ENCODE assay signal across 9 cellular contexts in genomic region chr5:135437796-135438560, GRCh38. TPM values are rescaled to one million over a fixed set of nuclear protein-coding genes. Genes with fewer than 3 reads are reported as not detected.
A peak's percentile ranks its signal among the peaks of the same experiment; 100 is the strongest.
DNase-seq lines count a peak whose midpoint lies in the region; ATAC-seq, FAIRE-seq and TF ChIP-seq lines count a peak whose summit lies in the region.
"Had no signal": no experiment of that assay in that cellular context is flagged by ENCODE, and none has a peak within 500 bp of the region (broad histone marks: within the 10 kb centered on the region; RNA-seq: fewer than 3 reads in every experiment).

No MANE protein-coding gene starts in this region.

- H3K27me3 ChIP-seq in sigmoid colon, result no peaks in the 10 kb centered on the region

- intact Hi-C loops in sigmoid colon (cut with DNase I) (no loop called here), kidney (cut with DNase I) (no loop called here)

- TF ChIP-seq POLR2A in sigmoid colon (IDR thresholded peaks at IDR 0.05), result no peak

- H3K4me1 ChIP-seq in sigmoid colon, result peaks cover 0 to 34% (median 28%) of the 10 kb centered on the region in 4 donors
- no peaks in the 10 kb centered on the region for H3K4me1 ChIP-seq in kidney (ENCODE audit: control insufficient read depth in 1 of 2, insufficient read depth in 1 of 2, low read depth in 1 of 2, low read length in 2 of 2)

- H3K9me3 ChIP-seq in sigmoid colon (no peaks in the 10 kb centered on the region), kidney (ENCODE audit: control insufficient read depth in 1 of 2, low read length in 2 of 2) (no peaks in the 10 kb centered on the region)

- in situ Hi-C loops in GM13977 (cut with MboI; ENCODE audit: low pct_unique_long_range_greater_than_20kb, low sequenced_read_pairs, unreplicated experiment), result no loop called here

- ATAC-seq in HG02973 (IDR thresholded peaks at IDR 0.05; ENCODE audit: unreplicated experiment), result no peak

- TF ChIP-seq CTCF in sigmoid colon (IDR thresholded peaks at IDR 0.05) (no peak), GM13977 (IDR thresholded peaks at IDR 0.05; ENCODE audit: extremely low read depth, insufficient read depth, missing control alignments) (no peak), kidney (IDR thresholded peaks at IDR 0.05; ENCODE audit: borderline replicate concordance, extremely low read depth, insufficient read depth) (no peak)

- WGBS in sigmoid colon, 2 donors, result 48 to 68% methylated on average over 13 of the region's 13 CpGs

- H3K36me3 ChIP-seq in sigmoid colon (no peaks in the 10 kb centered on the region), kidney (ENCODE audit: control insufficient read depth in 1 of 2, insufficient read depth in 2 of 2, low read length in 2 of 2) (no peaks in the 10 kb centered on the region)

- H3K4me3 ChIP-seq in sigmoid colon (no peak overlapping the region), kidney (ENCODE audit: low read length in 2 of 2) (no peak overlapping the region)

- H3K27ac ChIP-seq in sigmoid colon (peak overlapping the region in 3 of 4 donors; percentile 32 to 65 (median 58)), kidney (ENCODE audit: low read depth in 2 of 2, low read length in 2 of 2) (no peak overlapping the region)

- no peak for FAIRE-seq in kidney (lab: Jason Lieb, UNC)

- TF ChIP-seq EP300 in sigmoid colon (IDR thresholded peaks at IDR 0.05), result no peak

- H3K9ac ChIP-seq in kidney (ENCODE audit: low read length in 2 of 2), result no peak overlapping the region

- peak; percentile 89 for DNase-seq in GM04503 (ENCODE audit: low read depth)
- DNase-seq in NCI-H774 (lab: John Stamatoyannopoulos, UW), result peak; percentile 19
- DNase-seq in fibroblast of gingiva (ENCODE audit: low read depth), result peak; percentile 86
- DNase-seq in sigmoid colon, result peak; percentile 90
- DNase-seq in GM13977 (ENCODE audit: low spot score), result no peak
- no peak for DNase-seq in kidney
- DNase-seq in GF-D8 (lab: John Stamatoyannopoulos, UW), result no peak

RNA-seq across cellular contexts. Expression of gene DCANP1, which starts 9.2 kb away (rescaled TPM):
- not detected for total RNA-seq in sigmoid colon
- under 1 TPM in 2 of 3 donors, not detected in 1; 0.13 to 0.46 TPM for polyA plus RNA-seq in sigmoid colon
- not detected for total RNA-seq in kidney
- not detected for polyA plus RNA-seq in kidney (ENCODE audit: insufficient read depth, low read depth, low replicate concordance)
- polyA plus RNA-seq: adipose tissue had no signal

RNA-seq across cellular contexts. Expression of gene TIFAB, which starts 14.2 kb away (rescaled TPM):
- total RNA-seq in sigmoid colon (not detected), kidney (0.13 TPM)
- polyA plus RNA-seq in sigmoid colon (1 to 10 TPM in 1 of 3 donors, under 1 TPM in 1, not detected in 1; 0.46 to 1.4 TPM), kidney (ENCODE audit: insufficient read depth, low read depth, low replicate concordance) (not detected)

RNA-seq across cellular contexts. Expression of gene MACROH2A1, which starts 38.9 kb away (rescaled TPM):
- total RNA-seq in sigmoid colon (100 to 1,000 TPM; 153 to 191 (median 179) TPM), kidney (144 TPM)
- polyA plus RNA-seq in sigmoid colon (100 to 1,000 TPM; 123 to 202 (median 175) TPM), kidney (ENCODE audit: insufficient read depth, low read depth, low replicate concordance) (99.4 TPM)

Comparison
In these comparisons a context has a peak if more than half of its experiments do, and no peak if none do; other contexts are left out.
1. DNase-seq: peak in GM04503 (single experiment), NCI-H774 (single experiment), fibroblast of gingiva (single experiment) and sigmoid colon (single experiment); none in GM13977 (single experiment), kidney (single experiment) and GF-D8 (single experiment).
2. H3K27ac ChIP-seq: peak in sigmoid colon (3 of 4); none in kidney (0 of 2).